In genomic region chr1:51875836-51876235, GRCh38 we compare ENCODE assay signal across 14 cellular contexts. TPM values are rescaled to one million over a fixed set of nuclear protein-coding genes. Genes with fewer than 3 reads are reported as not detected.
DNase-seq lines count a peak whose midpoint lies in the region; ATAC-seq, FAIRE-seq and TF ChIP-seq lines count a peak whose summit lies in the region.
"Had no signal": no experiment of that assay in that cellular context is flagged by ENCODE, and none has a peak within 500 bp of the region (broad histone marks: within the 10 kb centered on the region; RNA-seq: fewer than 3 reads in every experiment).

No MANE protein-coding gene starts in this region.

- H3F3A ChIP-seq in SU-DHL-6 (ENCODE audit: insufficient read depth) = no peaks in the 10 kb centered on the region; the same call in 1 of the 2 replicates

- H3K79me2 ChIP-seq in SU-DHL-6 (ENCODE audit: insufficient read depth, low read length) (peaks cover 75% of the 10 kb centered on the region), hepatocyte (peaks cover 69% of the 10 kb centered on the region)

- no peak for TF ChIP-seq CTCF in left ventricle myocardium inferior (IDR thresholded peaks at IDR 0.05; ENCODE audit: borderline replicate concordance)
- no peak for TF ChIP-seq CTCF in SU-DHL-6 (IDR thresholded peaks at IDR 0.05; ENCODE audit: insufficient read depth, low read length, poor library complexity, severe bottlenecking)
- no peak for TF ChIP-seq CTCF in hepatocyte (IDR thresholded peaks at IDR 0.05; ENCODE audit: poor library complexity)
- no peak for TF ChIP-seq CTCF in pancreas (IDR thresholded peaks at IDR 0.05)

- H2AFZ ChIP-seq in SU-DHL-6 (ENCODE audit: low read depth, low read length, severe bottlenecking) (no peak overlapping the region), hepatocyte (no peak overlapping the region)

- no peak for ATAC-seq in pancreas

- no peak for FAIRE-seq in pancreas (lab: Jason Lieb, UNC)

- no peaks in the 10 kb centered on the region for H3K27me3 ChIP-seq in left ventricle myocardium inferior (ENCODE audit: low read depth)
- no peaks in the 10 kb centered on the region for H3K27me3 ChIP-seq in SU-DHL-6 (ENCODE audit: low read length)
- no peaks in the 10 kb centered on the region for H3K27me3 ChIP-seq in hepatocyte
- H3K27me3 ChIP-seq in pancreas = no peaks in the 10 kb centered on the region
- H3K27me3 ChIP-seq: BE2C, Peyer's patch, thyroid gland had no signal

- H4K20me1 ChIP-seq in SU-DHL-6 (ENCODE audit: low read depth, low read length) (peaks cover 5% of the 10 kb centered on the region; the same call in 1 of the 2 replicates), hepatocyte (ENCODE audit: insufficient read depth, poor library complexity, severe bottlenecking) (peaks cover 15% of the 10 kb centered on the region)

- H3K4me3 ChIP-seq in left ventricle myocardium inferior (peak overlapping the region; percentile 93), SU-DHL-6 (ENCODE audit: insufficient read depth, low read length, poor library complexity, severe bottlenecking) (no peak overlapping the region), hepatocyte (no peak overlapping the region), pancreas (peak overlapping the region in 1 of 4 donors; percentile 1)
- H3K4me3 ChIP-seq: thyroid gland had no signal

- intact Hi-C loops in left ventricle myocardium inferior (cut with micrococcal nuclease) (loop anchor here (10.0 kb wide), 1 partner anchor 261 kb away; the partner anchor contains the start of gene OSBPL9), cardiac septum (cut with DNase I) (loop anchor here (5.0 kb wide), 1 partner anchor 259 kb away; the partner anchor contains the start of gene OSBPL9), pancreas (cut with DNase I) (no loop called here)

- no peaks in the 10 kb centered on the region for H3K9me3 ChIP-seq in left ventricle myocardium inferior (replicated peaks)
- H3K9me3 ChIP-seq in SU-DHL-6 (ENCODE audit: insufficient read depth, low read length) = no peaks in the 10 kb centered on the region
- no peaks in the 10 kb centered on the region for H3K9me3 ChIP-seq in hepatocyte (ENCODE audit: low read depth)
- no peaks in the 10 kb centered on the region for H3K9me3 ChIP-seq in pancreas
- H3K9me3 ChIP-seq: BE2C, Peyer's patch, thyroid gland had no signal

- H3K27ac ChIP-seq in left ventricle myocardium inferior (replicated peaks) (no peak overlapping the region), SU-DHL-6 (ENCODE audit: low read depth, low read length) (no peak overlapping the region), hepatocyte (no peak overlapping the region), pancreas (no peak overlapping the region)
- H3K27ac ChIP-seq: Peyer's patch, thyroid gland had no signal

- no peak overlapping the region for H3K9ac ChIP-seq in SU-DHL-6 (ENCODE audit: low read length)

- DNase-seq in left ventricle myocardium inferior (no peak), cardiac septum (ENCODE audit: low spot score) (no peak), hepatocyte (ENCODE audit: low spot score) (no peak), pancreas (no peak), OCI-M1 (lab: John Stamatoyannopoulos, UW) (no peak), COR-L47 (lab: John Stamatoyannopoulos, UW) (no peak), NCI-H524 (lab: John Stamatoyannopoulos, UW) (no peak)
- DNase-seq: activated gamma-delta T cell treated with Interleukin-2 at 50 U/mL for 16 hours, BE2C, head of caudate nucleus, NCI-H2081, Peyer's patch, thyroid gland had no signal

- peaks cover 4% of the 10 kb centered on the region for H3K36me3 ChIP-seq in left ventricle myocardium inferior
- no peaks in the 10 kb centered on the region for H3K36me3 ChIP-seq in SU-DHL-6 (ENCODE audit: low read length)
- no peaks in the 10 kb centered on the region for H3K36me3 ChIP-seq in hepatocyte (replicated peaks; ENCODE audit: insufficient read depth, low read depth)
- no peaks in the 10 kb centered on the region for H3K36me3 ChIP-seq in pancreas
- H3K36me3 ChIP-seq: BE2C, Peyer's patch, thyroid gland had no signal

- H3K9me2 ChIP-seq in SU-DHL-6 (replicated peaks; ENCODE audit: insufficient read depth, low read length) = no peaks in the 10 kb centered on the region
- H3K9me2 ChIP-seq in hepatocyte (replicated peaks; ENCODE audit: insufficient read depth) = no peaks in the 10 kb centered on the region

- peaks cover 80% of the 10 kb centered on the region for H3K4me1 ChIP-seq in left ventricle myocardium inferior
- H3K4me1 ChIP-seq in hepatocyte (ENCODE audit: insufficient read depth) = peaks cover 16% of the 10 kb centered on the region
- H3K4me1 ChIP-seq in pancreas = peaks cover 14 to 27% (median 26%) of the 10 kb centered on the region in 3 donors
- H3K4me1 ChIP-seq: BE2C had no signal

- H3K4me2 ChIP-seq in SU-DHL-6 (ENCODE audit: low read depth, low read length, poor library complexity, severe bottlenecking) = peak overlapping the region; percentile 59
- H3K4me2 ChIP-seq in hepatocyte = peak overlapping the region; percentile 89

RNA-seq across cellular contexts. Expression of gene NRDC, which starts 2.7 kb away (rescaled TPM):
- 130 TPM for total RNA-seq in left ventricle myocardium inferior
- total RNA-seq in cardiac septum = 111 TPM
- total RNA-seq in hepatocyte = 77.3 and 82.2 TPM in 2 replicates
- polyA plus RNA-seq in hepatocyte = 89.4 and 115 TPM in 2 replicates
- total RNA-seq in pancreas = 10 to 100 TPM; 56.1 to 73.6 (median 61.3) TPM
- 10 to 100 TPM; 85.3 to 85.6 TPM for polyA plus RNA-seq in pancreas

Comparison
In these comparisons a context has a peak if more than half of its experiments do, and no peak if none do; other contexts are left out.
1. intact Hi-C loops: an anchor here in left ventricle myocardium inferior (10.0 kb wide) and cardiac septum (5.0 kb wide); none called in pancreas.